Comparison of ENCODE assay signal across 20 cellular contexts in genomic region chr3:129644836-129645235, GRCh38.
"Had no signal": no experiment of that assay in that cellular context is flagged by ENCODE, and none has a peak within 500 bp of the region (broad histone marks: within the 10 kb centered on the region; RNA-seq: fewer than 3 reads in every experiment).

No MANE protein-coding gene starts in this region.

- H3K4me1 Mint-ChIP-seq: activated CD4-positive, alpha-beta T cell treated with anti-CD3 and anti-CD28 coated beads, Interleukin-2, amount 10 ng/mL, durations not matched to agents 24 days and 14 days; activated CD8-positive, alpha-beta memory T cell treated with anti-CD3 and anti-CD28 coated beads, Interleukin-2, amount 10 ng/mL, durations not matched to agents 7 days and 5 days; activated naive CD4-positive, alpha-beta T cell treated with anti-CD3 and anti-CD28 coated beads, Interleukin-2, amount 10 ng/mL, durations not matched to agents 7 days and 5 days; activated naive CD8-positive, alpha-beta T cell treated with anti-CD3 and anti-CD28 coated beads, Interleukin-2, amount 50 U/mL, for 24 hours had no signal

- H3K4me3 ChIP-seq: sigmoid colon, smooth muscle cell, thoracic aorta had no signal

- H3K9me3 Mint-ChIP-seq: activated CD4-positive, alpha-beta T cell treated with anti-CD3 and anti-CD28 coated beads, Interleukin-2, amount 10 ng/mL, durations not matched to agents 24 days and 14 days; activated CD8-positive, alpha-beta T cell treated with anti-CD3 and anti-CD28 coated beads for 36 hours; activated naive CD4-positive, alpha-beta T cell treated with anti-CD3 and anti-CD28 coated beads, Interleukin-2, amount 10 ng/mL, durations not matched to agents 7 days and 5 days; activated naive CD8-positive, alpha-beta T cell treated with anti-CD3 and anti-CD28 coated beads, Interleukin-2, amount 50 U/mL, for 24 hours; naive thymus-derived CD4-positive, alpha-beta T cell; neural crest cell had no signal

- H3K36me3 Mint-ChIP-seq: activated CD8-positive, alpha-beta memory T cell treated with anti-CD3 and anti-CD28 coated beads, Interleukin-2, amount 10 ng/mL, durations not matched to agents 7 days and 5 days; activated naive CD4-positive, alpha-beta T cell treated with anti-CD3 and anti-CD28 coated beads, Interleukin-2, amount 10 ng/mL, durations not matched to agents 7 days and 5 days had no signal

- H3K4me3 Mint-ChIP-seq: activated CD4-positive, alpha-beta T cell treated with anti-CD3 and anti-CD28 coated beads, Interleukin-2, amount 10 ng/mL, durations not matched to agents 24 days and 14 days; activated CD8-positive, alpha-beta memory T cell treated with anti-CD3 and anti-CD28 coated beads, Interleukin-2, amount 10 ng/mL, durations not matched to agents 7 days and 5 days; activated CD8-positive, alpha-beta T cell treated with anti-CD3 and anti-CD28 coated beads for 36 hours; activated naive CD4-positive, alpha-beta T cell treated with anti-CD3 and anti-CD28 coated beads, Interleukin-2, amount 10 ng/mL, durations not matched to agents 7 days and 5 days; activated naive CD8-positive, alpha-beta T cell treated with anti-CD3 and anti-CD28 coated beads, Interleukin-2, amount 50 U/mL, for 24 hours; naive thymus-derived CD4-positive, alpha-beta T cell; neural crest cell had no signal

- H3K27me3 Mint-ChIP-seq: activated CD8-positive, alpha-beta T cell treated with anti-CD3 and anti-CD28 coated beads for 36 hours; activated naive CD4-positive, alpha-beta T cell treated with anti-CD3 and anti-CD28 coated beads, Interleukin-2, amount 10 ng/mL, durations not matched to agents 7 days and 5 days; activated naive CD8-positive, alpha-beta T cell treated with anti-CD3 and anti-CD28 coated beads, Interleukin-2, amount 50 U/mL, for 24 hours had no signal

- H3K27ac Mint-ChIP-seq: activated CD4-positive, alpha-beta T cell treated with anti-CD3 and anti-CD28 coated beads, Interleukin-2, amount 10 ng/mL, durations not matched to agents 24 days and 14 days; activated CD8-positive, alpha-beta memory T cell treated with anti-CD3 and anti-CD28 coated beads, Interleukin-2, amount 10 ng/mL, durations not matched to agents 7 days and 5 days; activated CD8-positive, alpha-beta T cell treated with anti-CD3 and anti-CD28 coated beads for 36 hours; activated naive CD4-positive, alpha-beta T cell treated with anti-CD3 and anti-CD28 coated beads, Interleukin-2, amount 10 ng/mL, durations not matched to agents 7 days and 5 days; activated naive CD8-positive, alpha-beta T cell treated with anti-CD3 and anti-CD28 coated beads, Interleukin-2, amount 50 U/mL, for 24 hours had no signal

- DNase-seq: activated CD4-positive, alpha-beta T cell treated with anti-CD3 and anti-CD28 coated beads, Interleukin-2, amount 10 ng/mL, durations not matched to agents 24 days and 14 days; activated CD8-positive, alpha-beta memory T cell treated with anti-CD3 and anti-CD28 coated beads, Interleukin-2, amount 10 ng/mL, durations not matched to agents 7 days and 5 days; activated CD8-positive, alpha-beta T cell treated with anti-CD3 and anti-CD28 coated beads for 36 hours; activated effector memory CD4-positive, alpha-beta T cell treated with anti-CD3 and anti-CD28 coated beads, Interleukin-2, amount 50 U/mL, for 16 hours; activated naive CD4-positive, alpha-beta T cell treated with anti-CD3 and anti-CD28 coated beads, Interleukin-2, amount 10 ng/mL, durations not matched to agents 7 days and 5 days; activated naive CD8-positive, alpha-beta T cell treated with anti-CD3 and anti-CD28 coated beads, Interleukin-2, amount 50 U/mL, for 24 hours; activated T-cell treated with anti-CD3 and anti-CD28 coated beads for 4 hours; effector CD4-positive, alpha-beta T cell; foreskin keratinocyte; kidney; naive thymus-derived CD4-positive, alpha-beta T cell; retina; sigmoid colon; stimulated activated CD4-positive, alpha-beta T cell treated with anti-CD3 and anti-CD28 coated beads, Interleukin-15, amount 100 ng/mL, for 24 hours; stimulated activated CD4-positive, alpha-beta T cell treated with anti-CD3 and anti-CD28 coated beads, Interleukin-4, amount 100 ng/mL, for 24 hours; stimulated activated naive CD4-positive, alpha-beta T cell treated with Interleukin-2 at 50 U/mL for 16 hours; T-helper 2 cell had no signal
